Comparison of ENCODE assay signal across 8 cellular contexts in the genomic region with DNA sequence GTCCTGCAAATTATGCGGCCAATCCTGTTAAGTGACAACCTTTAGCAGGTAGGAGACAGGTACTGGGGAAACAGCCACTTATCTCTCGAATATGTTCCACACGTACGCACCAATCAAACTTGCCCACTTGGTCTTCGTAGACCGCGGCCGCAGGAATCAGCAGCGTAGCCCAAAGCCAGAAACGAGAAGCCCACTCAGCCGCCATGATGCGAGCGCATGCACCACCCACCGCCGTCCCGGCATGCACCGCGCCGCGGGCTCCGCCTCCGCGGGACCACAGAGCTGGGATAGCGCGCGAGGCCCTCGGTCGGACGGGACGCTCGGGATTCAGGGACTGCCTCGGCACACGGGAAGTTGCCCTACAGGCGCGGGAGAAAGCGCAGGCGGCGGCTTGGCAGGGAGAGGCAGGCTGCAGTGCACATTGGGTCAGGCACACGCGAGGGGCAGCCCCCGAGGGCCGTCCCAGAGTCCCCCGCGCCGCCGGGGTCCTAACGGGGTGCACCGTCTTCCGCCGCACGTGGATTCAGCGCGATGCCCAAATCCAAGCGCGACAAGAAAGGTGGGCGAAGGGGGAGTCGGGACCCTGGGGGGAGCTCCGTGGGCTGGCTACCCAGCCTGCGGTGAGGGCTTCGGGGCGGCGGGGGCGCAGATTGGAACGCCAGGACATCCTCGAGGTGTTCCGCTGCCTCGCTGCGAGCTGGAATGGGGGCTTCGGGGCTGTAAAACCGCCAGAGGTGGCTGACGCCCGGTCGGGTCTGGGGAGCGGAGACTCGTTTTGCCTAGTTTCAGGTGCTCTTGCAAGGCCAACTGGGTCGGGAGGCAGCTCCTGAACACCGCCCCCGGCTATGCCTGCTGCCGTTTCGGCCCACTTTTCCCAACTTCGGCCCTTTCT. TPM values are rescaled to one million over a fixed set of nuclear protein-coding genes. Genes with fewer than 3 reads are reported as not detected.
DNase-seq lines count a peak whose midpoint lies in the region; ATAC-seq and TF ChIP-seq lines count a peak whose summit lies in the region.

Gene EMC1 (minus strand): TSS at position 220 of the 892 bp plus-strand sequence. CDS start 15 bp downstream, at position 205.
Gene MRTO4 (plus strand): TSS at position 501 of the 892 bp plus-strand sequence. CDS start 31 bp downstream, at position 532.

- no peak for TF ChIP-seq CTCF in suprapubic skin (IDR thresholded peaks at IDR 0.05)

- H3K36me3 ChIP-seq in H7 (replicated peaks; ENCODE audit: control insufficient read depth, insufficient read depth, low read length) (peaks cover 8% of the 10 kb centered on the region), MG63 (peaks cover 49% of the 10 kb centered on the region), suprapubic skin (peaks cover 20% of the 10 kb centered on the region)

- H3K4me3 ChIP-seq in H7 (ENCODE audit: insufficient read depth, low read depth, low read length) (peak within 1 kb of the TSS; percentile 100), MG63 (peak within 1 kb of the TSS; percentile 87), suprapubic skin (peak within 1 kb of the TSS; percentile 93)

- TF ChIP-seq POLR2A in suprapubic skin (IDR thresholded peaks at IDR 0.05) = peak in 1 of 2 donors; percentile 33

- peak within 1 kb of the TSS; percentile 99 for H3K27ac Mint-ChIP-seq in activated naive CD4-positive, alpha-beta T cell treated with anti-CD3 and anti-CD28 coated beads, Interleukin-2, amount 50 U/mL, for 24 hours

- ATAC-seq in SK-N-SH treated with all-trans-retinoic acid at 6 μM for 48 hours = peak; percentile 96

- H3K27me3 ChIP-seq in H7 (ENCODE audit: control insufficient read depth, insufficient read depth, low read length) (no peaks in the 10 kb centered on the region), MG63 (no peaks in the 10 kb centered on the region), suprapubic skin (no peaks in the 10 kb centered on the region)

- WGBS in suprapubic skin = 0% methylated on average over 12 of the region's 81 CpGs

- H3K9me3 Mint-ChIP-seq in activated naive CD4-positive, alpha-beta T cell treated with anti-CD3 and anti-CD28 coated beads, Interleukin-2, amount 50 U/mL, for 24 hours = no peaks in the 10 kb centered on the region

- no peak for TF ChIP-seq EP300 in suprapubic skin (IDR thresholded peaks at IDR 0.05)

- H3K27ac ChIP-seq in suprapubic skin = peak within 1 kb of the TSS; percentile 94

- no peaks in the 10 kb centered on the region for H3K27me3 Mint-ChIP-seq in activated naive CD4-positive, alpha-beta T cell treated with anti-CD3 and anti-CD28 coated beads, Interleukin-2, amount 50 U/mL, for 24 hours

- peaks cover 38% of the 10 kb centered on the region for H3K4me1 ChIP-seq in suprapubic skin

- H3K4me1 Mint-ChIP-seq in activated naive CD4-positive, alpha-beta T cell treated with anti-CD3 and anti-CD28 coated beads, Interleukin-2, amount 50 U/mL, for 24 hours = peaks cover 29% of the 10 kb centered on the region

- H3K4me3 Mint-ChIP-seq in activated naive CD4-positive, alpha-beta T cell treated with anti-CD3 and anti-CD28 coated beads, Interleukin-2, amount 50 U/mL, for 24 hours = peak within 1 kb of the TSS; percentile 99

- DNase-seq in GDM1 (lab: John Stamatoyannopoulos, UW) (peak; percentile 86), H7 (peak; percentile 96), MG63 (peak; percentile 91), glomerular endothelial cell (ENCODE audit: extremely low read depth, low read depth, low spot score) (no peak), occipital lobe (lab: John Stamatoyannopoulos, UW) (peak; percentile 85), suprapubic skin (ENCODE audit: low spot score in 2 of 2) (peak; percentile 87 to 93)

- H3K9me3 ChIP-seq in MG63 = no peaks in the 10 kb centered on the region
- H3K9me3 ChIP-seq in suprapubic skin = no peaks in the 10 kb centered on the region

- H3K36me3 Mint-ChIP-seq in activated naive CD4-positive, alpha-beta T cell treated with anti-CD3 and anti-CD28 coated beads, Interleukin-2, amount 50 U/mL, for 24 hours = peaks cover 8% of the 10 kb centered on the region

TF ChIP-seq in SK-N-SH treated with all-trans-retinoic acid at 6 μM for 48 hours, 23 proteins besides CTCF, POLR2A, EP300 and RAD21:
- TF ChIP-seq SNAI2 (CRISPR knock-in tag; IDR thresholded peaks at IDR 0.05) = peak; percentile 17; the same call in 1 of the 2 replicates
- TF ChIP-seq ESRRG (CRISPR knock-in tag; IDR thresholded peaks at IDR 0.05) = no peak
TF ChIP-seq in SK-N-SH treated with all-trans-retinoic acid at 6 μM for 48 hours: peak in this region for 1.

RNA-seq across cellular contexts. Expression of gene EMC1, which starts in this region (rescaled TPM):
- 58.6 and 65.5 TPM in 2 replicates for total RNA-seq in H7 (2014; rRNA removed; shearing (Covaris generic))
- 43.8 and 49.6 TPM in 2 replicates for total RNA-seq in MG63 (2014; rRNA removed; shearing (Covaris generic); ENCODE audit: low replicate concordance)
- total RNA-seq in glomerular endothelial cell (51.2 and 70.2 TPM in 2 replicates), occipital lobe (74.1 TPM), suprapubic skin (10 to 100 TPM; 33.5 to 83.4 (median 48.9) TPM)

RNA-seq across cellular contexts. Expression of gene MRTO4, which starts in this region (rescaled TPM):
- 77.4 and 82.4 TPM in 2 replicates for total RNA-seq in H7 (2014; rRNA removed; shearing (Covaris generic))
- 97.4 and 130 TPM in 2 replicates for total RNA-seq in MG63 (2014; rRNA removed; shearing (Covaris generic); ENCODE audit: low replicate concordance)
- 30.3 and 35.6 TPM in 2 replicates for total RNA-seq in glomerular endothelial cell
- total RNA-seq in occipital lobe = 26.0 TPM
- total RNA-seq in suprapubic skin = 10 to 100 TPM; 13.2 to 32.4 (median 22.9) TPM
